ENCODE assay signal across 16 cellular contexts in genomic region chr15:65055201-65055870, GRCh38. TPM values are rescaled to one million over a fixed set of nuclear protein-coding genes. Genes with fewer than 3 reads are reported as not detected.
DNase-seq lines count a peak whose midpoint lies in the region; ATAC-seq and TF ChIP-seq lines count a peak whose summit lies in the region.
"Had no signal": no experiment of that assay in that cellular context is flagged by ENCODE, and none has a peak within 500 bp of the region (broad histone marks: within the 10 kb centered on the region; RNA-seq: fewer than 3 reads in every experiment).

No MANE protein-coding gene starts in this region.

- H3K36me3 Mint-ChIP-seq in effector memory CD8-positive, alpha-beta T cell (ENCODE audit: insufficient read depth) = no peaks in the 10 kb centered on the region
- H3K36me3 Mint-ChIP-seq: IgD-negative memory B cell had no signal

- H3K27me3 Mint-ChIP-seq in effector memory CD8-positive, alpha-beta T cell = peaks cover 0 to 20% of the 10 kb centered on the region in 2 donors
- H3K27me3 Mint-ChIP-seq: IgD-negative memory B cell had no signal

- peak overlapping the region; percentile 20 for H3K4me3 ChIP-seq in Jurkat, Clone E6-1 (ENCODE audit: low read length)
- H3K4me3 ChIP-seq in epithelial cell of esophagus (ENCODE audit: low read length) = no peak overlapping the region
- H3K4me3 ChIP-seq: skin epidermis had no signal

- H3K9me3 Mint-ChIP-seq in effector memory CD8-positive, alpha-beta T cell = no peaks in the 10 kb centered on the region
- H3K9me3 Mint-ChIP-seq: IgD-negative memory B cell had no signal

- H3K4me1 Mint-ChIP-seq in effector memory CD8-positive, alpha-beta T cell (ENCODE audit: low read depth in 2 of 2) = peaks cover 0 to 3% of the 10 kb centered on the region in 2 donors

- no peak for ATAC-seq in effector memory CD8-positive, alpha-beta T cell (replicated peaks)

- no peak for TF ChIP-seq CTCF in epithelial cell of esophagus (IDR thresholded peaks at IDR 0.05; ENCODE audit: insufficient read depth, low read depth, low read length, missing control alignments)

- H3K4me3 Mint-ChIP-seq in effector memory CD8-positive, alpha-beta T cell = no peak overlapping the region
- H3K4me3 Mint-ChIP-seq: IgD-negative memory B cell had no signal

- H3K27ac Mint-ChIP-seq in effector memory CD8-positive, alpha-beta T cell = no peak overlapping the region

- DNase-seq in ACHN = peak; percentile 66
- peak; percentile 82 for DNase-seq in Jurkat, Clone E6-1 (ENCODE audit: low read depth, low spot score)
- peak; percentile 68 for DNase-seq in epithelial cell of esophagus (ENCODE audit: low read depth)
- DNase-seq in mucosa of gallbladder (ENCODE audit: low spot score) = peak; percentile 71
- DNase-seq in medulla oblongata (ENCODE audit: extremely low spot score) = no peak
- DNase-seq in effector memory CD8-positive, alpha-beta T cell = no peak
- no peak for DNase-seq in D341Med (ENCODE audit: low spot score)
- DNase-seq in amygdala (lab: John Stamatoyannopoulos, UW) = no peak
- DNase-seq: activated CD4-positive, alpha-beta T cell treated with anti-CD3 and anti-CD28 coated beads for 48 hours; activated naive CD4-positive, alpha-beta T cell treated with anti-CD3 and anti-CD28 coated beads, Interleukin-2, amount 50 U/mL, for 16 hours; NCI-H446 treated with DMSO at 0.1 percent for 48 hours; SIG-M5 had no signal

- in situ Hi-C loops in ACHN (cut with HindIII; ENCODE audit: low pct_ligation_motif_present, low pct_unique_long_range_greater_than_20kb, low sequenced_read_pairs) = no loop called here

RNA-seq across cellular contexts. Expression of gene SLC51B, which starts 10.1 kb away (rescaled TPM):
- polyA plus RNA-seq in Jurkat, Clone E6-1 (2012; ENCODE audit: insufficient read depth, insufficient read length) = not detected
- total RNA-seq in mucosa of gallbladder = 0.37 TPM
- total RNA-seq: epithelial cell of proximal tubule, mesenteric fat pad had no signal
- polyA plus RNA-seq: IgD-negative memory B cell had no signal

RNA-seq across cellular contexts. Expression of gene RASL12, which starts 12.5 kb away (rescaled TPM):
- not detected for polyA plus RNA-seq in Jurkat, Clone E6-1 (2012; ENCODE audit: insufficient read depth, insufficient read length)
- total RNA-seq in mucosa of gallbladder = 17.5 TPM
- total RNA-seq: epithelial cell of proximal tubule had no signal
- polyA plus RNA-seq: IgD-negative memory B cell had no signal

RNA-seq across cellular contexts. Expression of gene KBTBD13, which starts 21.2 kb away (rescaled TPM):
- polyA plus RNA-seq in Jurkat, Clone E6-1 (2012; ENCODE audit: insufficient read depth, insufficient read length) = not detected
- total RNA-seq in mucosa of gallbladder = not detected
- total RNA-seq: epithelial cell of proximal tubule, mesenteric fat pad had no signal
- polyA plus RNA-seq: IgD-negative memory B cell had no signal

RNA-seq across cellular contexts. Expression of gene MTFMT, which starts 25.9 kb away (rescaled TPM):
- polyA plus RNA-seq in Jurkat, Clone E6-1 (2012; ENCODE audit: insufficient read depth, insufficient read length) = 21.0 TPM
- 13.2 TPM for total RNA-seq in mucosa of gallbladder

RNA-seq across cellular contexts. Expression of gene UBAP1L, which starts 59.7 kb away (rescaled TPM):
- 1.8 TPM for polyA plus RNA-seq in Jurkat, Clone E6-1 (2012; ENCODE audit: insufficient read depth, insufficient read length)
- total RNA-seq in mucosa of gallbladder = 5.6 TPM

Comparison
In these comparisons a context has a peak if more than half of its experiments do, and no peak if none do; other contexts are left out.
1. DNase-seq: peak in ACHN (single experiment), Jurkat, Clone E6-1 (single experiment), epithelial cell of esophagus (single experiment) and mucosa of gallbladder (single experiment); none in medulla oblongata (single experiment), effector memory CD8-positive, alpha-beta T cell (0 of 3), D341Med (single experiment) and amygdala (0 of 56).